In genomic region chr9:86939896-86940295, GRCh38 we compare ENCODE assay signal across 36 cellular contexts.
"Had no signal": no experiment of that assay in that cellular context is flagged by ENCODE, and none has a peak within 500 bp of the region (broad histone marks: within the 10 kb centered on the region; RNA-seq: fewer than 3 reads in every experiment).

No MANE protein-coding gene starts in this region.

- H3K4me3 ChIP-seq: adrenal gland, body of pancreas, breast epithelium had no signal

- H3K4me3 Mint-ChIP-seq: activated CD4-positive, alpha-beta memory T cell treated with anti-CD3 and anti-CD28 coated beads, Interleukin-2, amount 10 ng/mL, durations not matched to agents 7 days and 5 days; activated CD4-positive, alpha-beta T cell treated with anti-CD3 and anti-CD28 coated beads for 36 hours; activated CD4-positive, alpha-beta T cell treated with anti-CD3 and anti-CD28 coated beads, Interleukin-2, amount 10 ng/mL, durations not matched to agents 7 days and 5 days; activated naive CD4-positive, alpha-beta T cell treated with anti-CD3 and anti-CD28 coated beads for 36 hours; activated naive CD8-positive, alpha-beta T cell treated with anti-CD3 and anti-CD28 coated beads for 36 hours; activated T-cell treated with anti-CD3 and anti-CD28 coated beads, Interleukin-2, amount 50 U/mL, for 4 hours; activated T-cell treated with anti-CD3 and anti-CD28 coated beads, Interleukin-2, amount 50 U/mL, for 72 hours; activated T-helper 1 cell treated with anti-CD3 and anti-CD28 coated beads, Interleukin-12 subunit alpha, Interleukin-12 subunit beta, Interleukin-2, Interleukin-4 antibody, amounts not matched to agents 30 ng/mL and 10 ng/mL and 1 ng/mL, durations not matched to agents 14 hours and 24 hours and 36 hours; activated T-helper 17 cell treated with anti-CD3 and anti-CD28 coated beads, Interleukin-2, amount 50 U/mL, for 72 hours; T-helper 1 cell treated with Interleukin-12 subunit alpha and Interleukin-12 subunit beta and Interleukin-4 antibody, amounts not matched to agents 30 μg/mL and 1 μg/mL, for 36 hours; T-helper 2 cell treated with Interferon-gamma antibody and Interleukin-4, amounts not matched to agents 5 μg/mL and 100 μg/mL, for 36 hours had no signal

- H3K36me3 Mint-ChIP-seq: activated naive CD8-positive, alpha-beta T cell treated with anti-CD3 and anti-CD28 coated beads for 36 hours; WTC11 had no signal

- H3K4me1 Mint-ChIP-seq: activated CD4-positive, alpha-beta T cell treated with anti-CD3 and anti-CD28 coated beads for 36 hours; activated naive CD8-positive, alpha-beta T cell treated with anti-CD3 and anti-CD28 coated beads for 36 hours; activated T-helper 17 cell treated with anti-CD3 and anti-CD28 coated beads, Interleukin-2, amount 50 U/mL, for 72 hours had no signal

- H3K9me3 Mint-ChIP-seq: activated CD4-positive, alpha-beta memory T cell treated with anti-CD3 and anti-CD28 coated beads, Interleukin-2, amount 10 ng/mL, durations not matched to agents 7 days and 5 days; activated CD4-positive, alpha-beta T cell treated with anti-CD3 and anti-CD28 coated beads, Interleukin-2, amount 10 ng/mL, durations not matched to agents 7 days and 5 days; activated naive CD4-positive, alpha-beta T cell treated with anti-CD3 and anti-CD28 coated beads for 36 hours; activated naive CD4-positive, alpha-beta T cell treated with anti-CD3 and anti-CD28 coated beads, Interleukin-2, amount 50 U/mL, for 72 hours; activated naive CD8-positive, alpha-beta T cell treated with anti-CD3 and anti-CD28 coated beads for 36 hours; activated T-cell treated with anti-CD3 and anti-CD28 coated beads, Interleukin-2, amount 50 U/mL, for 4 hours; activated T-cell treated with anti-CD3 and anti-CD28 coated beads, Interleukin-2, amount 50 U/mL, for 72 hours; activated T-helper 1 cell treated with anti-CD3 and anti-CD28 coated beads, Interleukin-12 subunit alpha, Interleukin-12 subunit beta, Interleukin-2, Interleukin-4 antibody, amounts not matched to agents 30 ng/mL and 10 ng/mL and 1 ng/mL, durations not matched to agents 14 hours and 24 hours and 36 hours; activated T-helper 17 cell treated with anti-CD3 and anti-CD28 coated beads, Interleukin-2, amount 50 U/mL, for 72 hours; T-helper 1 cell treated with Interleukin-12 subunit alpha and Interleukin-12 subunit beta and Interleukin-4 antibody, amounts not matched to agents 30 μg/mL and 1 μg/mL, for 36 hours; T-helper 2 cell treated with Interferon-gamma antibody and Interleukin-4, amounts not matched to agents 5 μg/mL and 100 μg/mL, for 36 hours; WTC11 had no signal

- DNase-seq: activated CD4-positive, alpha-beta memory T cell treated with anti-CD3 and anti-CD28 coated beads, Interleukin-2, amount 10 ng/mL, durations not matched to agents 7 days and 5 days; activated CD4-positive, alpha-beta T cell treated with anti-CD3 and anti-CD28 coated beads for 1 hour; activated CD4-positive, alpha-beta T cell treated with anti-CD3 and anti-CD28 coated beads for 36 hours; activated CD4-positive, alpha-beta T cell treated with anti-CD3 and anti-CD28 coated beads for 48 hours; activated CD4-positive, alpha-beta T cell treated with anti-CD3 and anti-CD28 coated beads, Interleukin-2, amount 10 ng/mL, durations not matched to agents 7 days and 5 days; activated CD4-positive, alpha-beta T cell treated with anti-CD3 and anti-CD28 coated beads, Interleukin-2, amount 50 U/mL, for 48 hours; activated CD4-positive, CD25-positive, alpha-beta regulatory T cell; activated CD8-positive, alpha-beta memory T cell treated with anti-CD3 and anti-CD28 coated beads, Interleukin-2, amount 50 U/mL, for 4 hours; activated effector memory CD4-positive, alpha-beta T cell treated with anti-CD3 and anti-CD28 coated beads, Interleukin-2, amount 50 U/mL, for 16 hours; activated gamma-delta T cell treated with Interleukin-2 at 50 U/mL for 16 hours; activated naive CD4-positive, alpha-beta T cell; activated naive CD4-positive, alpha-beta T cell treated with anti-CD3 and anti-CD28 coated beads for 36 hours; activated naive CD4-positive, alpha-beta T cell treated with anti-CD3 and anti-CD28 coated beads, Interleukin-2, amount 50 U/mL, for 16 hours; activated naive CD8-positive, alpha-beta T cell treated with anti-CD3 and anti-CD28 coated beads for 36 hours; activated T-cell treated with anti-CD3 and anti-CD28 coated beads for 4 hours; activated T-cell treated with anti-CD3 and anti-CD28 coated beads, Interleukin-2, amount 50 U/mL, for 1 hour; activated T-cell treated with anti-CD3 and anti-CD28 coated beads, Interleukin-2, amount 50 U/mL, for 4 hours; activated T-cell treated with anti-CD3 and anti-CD28 coated beads, Interleukin-2, amount 50 U/mL, for 72 hours; adrenal gland; amniotic stem cell; aorta; body of pancreas; brain microvascular endothelial cell; central memory CD4-positive, alpha-beta T cell; T-helper 1 cell; T-helper 2 cell; T-helper 9 cell; WERI-Rb-1 had no signal

- H3K27me3 ChIP-seq: adrenal gland, body of pancreas, breast epithelium had no signal

- ATAC-seq: activated CD4-positive, alpha-beta T cell treated with anti-CD3 and anti-CD28 coated beads for 36 hours; activated CD4-positive, CD25-positive, alpha-beta regulatory T cell treated with anti-CD3 and anti-CD28 coated beads, Interleukin-2, amount 50 U/mL, for 24 hours; activated naive CD4-positive, alpha-beta T cell treated with anti-CD3 and anti-CD28 coated beads, Interleukin-2, amount 50 U/mL, for 72 hours; activated T-cell treated with anti-CD3 and anti-CD28 coated beads, Interleukin-2, amount 50 U/mL, for 4 hours; activated T-cell treated with anti-CD3 and anti-CD28 coated beads, Interleukin-2, amount 50 U/mL, for 72 hours; activated T-helper 17 cell treated with anti-CD3 and anti-CD28 coated beads, Interleukin-2, amount 50 U/mL, for 72 hours; body of pancreas; WTC11 had no signal

- H3K9me3 ChIP-seq: adrenal gland, body of pancreas, breast epithelium had no signal

- H3K27ac ChIP-seq: adrenal gland, body of pancreas, brain microvascular endothelial cell, breast epithelium, WERI-Rb-1 had no signal

- H3K4me1 ChIP-seq: breast epithelium had no signal

- H3K36me3 ChIP-seq: adrenal gland, brain microvascular endothelial cell, breast epithelium, WERI-Rb-1 had no signal

- H3K27ac Mint-ChIP-seq: activated CD4-positive, alpha-beta memory T cell treated with anti-CD3 and anti-CD28 coated beads, Interleukin-2, amount 10 ng/mL, durations not matched to agents 7 days and 5 days; activated CD4-positive, alpha-beta T cell treated with anti-CD3 and anti-CD28 coated beads for 36 hours; activated CD4-positive, alpha-beta T cell treated with anti-CD3 and anti-CD28 coated beads, Interleukin-2, amount 10 ng/mL, durations not matched to agents 7 days and 5 days; activated naive CD4-positive, alpha-beta T cell treated with anti-CD3 and anti-CD28 coated beads for 36 hours; activated naive CD4-positive, alpha-beta T cell treated with anti-CD3 and anti-CD28 coated beads, Interleukin-2, amount 50 U/mL, for 72 hours; activated naive CD8-positive, alpha-beta T cell treated with anti-CD3 and anti-CD28 coated beads for 36 hours; activated T-cell treated with anti-CD3 and anti-CD28 coated beads, Interleukin-2, amount 50 U/mL, for 72 hours; activated T-helper 1 cell treated with anti-CD3 and anti-CD28 coated beads, Interleukin-12 subunit alpha, Interleukin-12 subunit beta, Interleukin-2, Interleukin-4 antibody, amounts not matched to agents 30 ng/mL and 10 ng/mL and 1 ng/mL, durations not matched to agents 14 hours and 24 hours and 36 hours; activated T-helper 17 cell treated with anti-CD3 and anti-CD28 coated beads, Interleukin-2, amount 50 U/mL, for 72 hours; T-helper 1 cell treated with Interleukin-12 subunit alpha and Interleukin-12 subunit beta and Interleukin-4 antibody, amounts not matched to agents 30 μg/mL and 1 μg/mL, for 36 hours; T-helper 2 cell treated with Interferon-gamma antibody and Interleukin-4, amounts not matched to agents 5 μg/mL and 100 μg/mL, for 36 hours; WTC11 had no signal
